In the genomic region with DNA sequence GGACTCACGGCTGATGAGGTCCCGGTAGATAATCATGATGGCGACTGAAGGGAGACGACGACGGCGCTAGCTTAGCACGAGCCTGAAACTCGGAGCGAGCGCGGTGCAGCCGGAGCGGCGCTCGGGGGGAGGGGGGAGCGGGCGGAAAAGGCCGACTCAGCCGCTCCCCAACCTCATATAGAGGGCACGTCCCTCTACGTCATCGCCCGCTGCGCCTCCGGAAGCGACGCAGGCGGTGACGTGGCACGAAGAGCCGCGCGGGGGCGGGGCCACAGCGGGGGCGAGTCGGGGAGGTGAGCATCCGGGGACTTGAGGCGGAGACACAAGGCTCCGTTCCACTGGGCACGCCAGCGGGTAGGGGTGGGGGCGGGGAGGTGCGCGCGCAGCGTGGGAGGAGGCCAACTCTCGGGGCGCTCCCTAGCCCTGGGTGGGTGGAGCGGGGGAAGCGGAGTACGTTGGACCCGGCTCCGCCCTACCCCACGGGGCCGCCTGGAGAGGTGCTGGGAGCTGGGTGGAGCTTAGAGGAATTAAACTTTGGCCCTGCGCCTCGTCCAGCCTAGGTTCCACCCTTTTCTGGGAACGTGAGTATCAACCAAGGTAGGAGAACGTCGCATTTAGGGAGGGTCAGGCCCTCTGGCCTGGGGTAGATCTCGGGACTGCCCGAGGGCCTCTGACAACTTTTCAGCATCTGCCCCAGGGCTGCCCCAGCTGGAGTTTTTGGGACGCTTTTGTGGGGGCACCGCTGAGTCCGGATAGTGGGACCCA, we compare ENCODE assay signal across 8 cellular contexts. TPM values are rescaled to one million over a fixed set of nuclear protein-coding genes. Genes with fewer than 3 reads are reported as not detected.
DNase-seq lines count a peak whose midpoint lies in the region; ATAC-seq, FAIRE-seq and TF ChIP-seq lines count a peak whose summit lies in the region.

A gene (minus strand): TSS at position 150 of the 765 bp plus-strand sequence. CDS start 114 bp downstream, at position 36.

- TF ChIP-seq CTCF in H1 (IDR thresholded peaks at IDR 0.05; ENCODE audit: control extremely low read depth in 1 of 3, insufficient read depth in 1 of 3, low read depth in 1 of 3, low read length in 3 of 3), result no peak

- TF ChIP-seq RAD21 in H1 (IDR thresholded peaks at IDR 0.05 in 1 of 2, conservative IDR thresholded peaks at IDR 0.05 in 1 of 2; ENCODE audit: low read depth in 2 of 2, low read length in 2 of 2), result no peak

- H3K27me3 ChIP-seq in H1 (replicated peaks in 1 of 4; ENCODE audit: control insufficient read depth in 3 of 4, extremely low read depth in 1 of 4, insufficient read depth in 3 of 4, low read length in 3 of 4), result no peaks in the 10 kb centered on the region
- H3K27me3 ChIP-seq in mesendoderm (ENCODE audit: insufficient read depth, low read length, poor library complexity), result no peaks in the 10 kb centered on the region

- H2BK15ac ChIP-seq in H1 (ENCODE audit: low read length), result no peak within 1 kb of the TSS
- no peak within 1 kb of the TSS for H2BK15ac ChIP-seq in mesendoderm (replicated peaks; ENCODE audit: low read depth)

- POLR2A ChIA-PET in H1 (lab: Charles Lee; ENCODE audit: partially characterized antibody), result interaction anchor here (0.6 to 16.2 kb wide), 46 partner anchors 10 to 904 kb away, joined by 3 to 319 read pairs (median 4); a partner anchor contains a TSS

- 2% methylated on average over 45 of the region's 67 CpGs; no CpG with 5 or more reads in 1 of the 2 experiments for WGBS in H1 (ENCODE audit: extremely low coverage in 1 of 2, insufficient coverage in 1 of 2, insufficient read length in 1 of 2, insufficient replicate concordance in 2 of 2, low coverage in 1 of 2, low lambda C conversion rate in 2 of 2, missing lambda C conversion rate in 1 of 2), 2 experiments
- no CpG with 5 or more reads among the region's 67 CpGs for WGBS in mesendoderm (ENCODE audit: extremely low coverage, insufficient coverage, low lambda C conversion rate)

- H3K4me1 ChIP-seq in H1 (replicated peaks in 1 of 4; ENCODE audit: control insufficient read depth in 3 of 4, insufficient read depth in 4 of 4, low read length in 3 of 4), result peaks cover 0 to 4% (median 2%) of the 10 kb centered on the region in 4 experiments; a peak in 4 of 7 replicates
- peaks cover 5% of the 10 kb centered on the region for H3K4me1 ChIP-seq in mesendoderm (ENCODE audit: control insufficient read depth, low read depth, low read length)

- H2AFZ ChIP-seq in H1 (ENCODE audit: low read length), result peak within 1 kb of the TSS; percentile 37

- peak within 1 kb of the TSS; percentile 91 for H4K91ac ChIP-seq in H1 (replicated peaks; ENCODE audit: insufficient read length, low read length)

- H3K79me1 ChIP-seq in H1 (ENCODE audit: low read depth, low read length), result 0 out of 2 replicates have a peak, but pooled peaks cover 5% of the 10 kb centered on the region
- peaks cover 11% of the 10 kb centered on the region for H3K79me1 ChIP-seq in mesendoderm (ENCODE audit: low read length)

- peaks cover 16 to 22% of the 10 kb centered on the region in 2 experiments for H4K20me1 ChIP-seq in H1 (replicated peaks in 1 of 2; ENCODE audit: control insufficient read depth in 1 of 2, insufficient read depth in 2 of 2, low read length in 2 of 2)

- peak within 1 kb of the TSS; percentile 92 for H3K4ac ChIP-seq in H1 (replicated peaks; ENCODE audit: insufficient read length, low read depth, low read length)
- H3K4ac ChIP-seq in mesendoderm (ENCODE audit: low read depth, low read length), result peak within 1 kb of the TSS; percentile 96

- H2BK5ac ChIP-seq in H1 (ENCODE audit: low read depth, low read length), result peak within 1 kb of the TSS; percentile 98
- H2BK5ac ChIP-seq in mesendoderm (ENCODE audit: low read length), result peak within 1 kb of the TSS; percentile 74

- peak; percentile 91 to 95 for TF ChIP-seq POLR2A in H1 (IDR thresholded peaks at IDR 0.05; ENCODE audit: control extremely low read depth in 1 of 2, low read depth in 2 of 2, low read length in 2 of 2)

- H3K18ac ChIP-seq in H1 (ENCODE audit: extremely low read depth, low read length) (peak within 1 kb of the TSS; percentile 96), mesendoderm (ENCODE audit: low read length) (peak within 1 kb of the TSS; percentile 97)

- H3K23me2 ChIP-seq in H1 (ENCODE audit: low read depth, low read length), result peaks cover 10% of the 10 kb centered on the region; the same call in 1 of the 2 replicates

- H3K27ac ChIP-seq in H1 (ENCODE audit: low read depth, low read length) (peak within 1 kb of the TSS; percentile 94), mesendoderm (ENCODE audit: low read depth, low read length) (peak within 1 kb of the TSS; percentile 87)

- H3K79me2 ChIP-seq in H1 (ENCODE audit: control insufficient read depth in 1 of 2, insufficient read depth in 2 of 2, low read length in 2 of 2) (peaks cover 12 to 46% of the 10 kb centered on the region in 2 experiments), mesendoderm (ENCODE audit: control insufficient read depth, insufficient read depth, low read length) (peaks cover 43% of the 10 kb centered on the region)

- H3K56ac ChIP-seq in H1 (replicated peaks; ENCODE audit: insufficient read length, low read depth, low read length) (peak within 1 kb of the TSS; percentile 86), mesendoderm (ENCODE audit: low read length) (peak within 1 kb of the TSS; percentile 99)

- H3K4me3 ChIP-seq in H1 (ENCODE audit: extremely low read depth in 1 of 4, insufficient read depth in 2 of 4, low read depth in 3 of 4, low read length in 4 of 4) (peak within 1 kb of the TSS; percentile 87 to 91 (median 88)), mesendoderm (ENCODE audit: low read length) (peak within 1 kb of the TSS; percentile 88)

- H4K8ac ChIP-seq in H1 (ENCODE audit: extremely low read depth, insufficient read depth, low read length), result peak within 1 kb of the TSS; percentile 98
- peak within 1 kb of the TSS; percentile 83 for H4K8ac ChIP-seq in mesendoderm (ENCODE audit: low read depth, low read length)

- no peak within 1 kb of the TSS for H2BK20ac ChIP-seq in H1 (ENCODE audit: low read length)

- H2BK120ac ChIP-seq in H1 (replicated peaks; ENCODE audit: low read depth, low read length) (no peak within 1 kb of the TSS), mesendoderm (ENCODE audit: low read depth, low read length) (peak within 1 kb of the TSS; percentile 46)

- H4K5ac ChIP-seq in H1 (ENCODE audit: insufficient read length, low read depth, low read length), result peak within 1 kb of the TSS; percentile 92
- no peak within 1 kb of the TSS for H4K5ac ChIP-seq in mesendoderm (ENCODE audit: low read length)

- H3K36me3 ChIP-seq in H1 (ENCODE audit: control insufficient read depth in 2 of 4, insufficient read depth in 4 of 4, low read length in 3 of 4) (peaks cover 35 to 44% (median 39%) of the 10 kb centered on the region in 4 experiments), mesendoderm (ENCODE audit: control insufficient read depth, insufficient read depth, low read length) (peaks cover 16% of the 10 kb centered on the region)

- no peak within 1 kb of the TSS for H3K23ac ChIP-seq in H1 (ENCODE audit: insufficient read length)
- no peak within 1 kb of the TSS for H3K23ac ChIP-seq in mesendoderm (ENCODE audit: low read length)

- H3K4me2 ChIP-seq in H1 (ENCODE audit: insufficient read depth in 1 of 2, low read depth in 2 of 2, low read length in 2 of 2), result peak within 1 kb of the TSS; percentile 79 to 92
- H3K4me2 ChIP-seq in mesendoderm (ENCODE audit: low read length), result peak within 1 kb of the TSS; percentile 84

- peak; percentile 74 for ATAC-seq in GM21360 (IDR thresholded peaks at IDR 0.05; ENCODE audit: unreplicated experiment)

- H2AK5ac ChIP-seq in H1 (ENCODE audit: low read depth, low read length) (no peak within 1 kb of the TSS), mesendoderm (ENCODE audit: low read length) (no peak within 1 kb of the TSS)

- H2BK12ac ChIP-seq in H1 (ENCODE audit: low read depth, low read length), result 0 out of 2 replicates have a peak within 1 kb of the TSS, but pooled peaks have one; percentile 27

- peak within 1 kb of the TSS; percentile 91 to 99 (median 97) for H3K9ac ChIP-seq in H1 (replicated peaks in 1 of 4; ENCODE audit: extremely low read depth in 1 of 4, low read depth in 3 of 4, low read length in 3 of 4)
- H3K9ac ChIP-seq in mesendoderm (ENCODE audit: low read length), result peak within 1 kb of the TSS; percentile 99

- peak in 1 of 2 experiments; percentile 16; a peak in 1 of 3 replicates for TF ChIP-seq EP300 in H1 (IDR thresholded peaks at IDR 0.05; ENCODE audit: borderline replicate concordance in 1 of 2, low read depth in 2 of 2, low read length in 2 of 2)

- CTCF ChIA-PET in H1 (lab: Charles Lee; ENCODE audit: partially characterized antibody), result interaction anchor here (0.9 to 2.6 kb wide), 7 partner anchors 11 to 294 kb away, joined by 3 to 13 read pairs (median 6); no protein-coding TSS in a partner anchor

- no peak for FAIRE-seq in H1 (lab: Jason Lieb, UNC)

- H3K14ac ChIP-seq in H1 (ENCODE audit: insufficient read length), result no peak within 1 kb of the TSS

- DNase-seq in COLO668 (lab: John Stamatoyannopoulos, UW; ENCODE audit: unreplicated experiment) (peak; percentile 100), HT1080 (ENCODE audit: low read depth) (peak; percentile 96), NOMO-1 treated with DMSO at 0.1 percent for 48 hours (lab: John Stamatoyannopoulos, UW; ENCODE audit: unreplicated experiment) (peak; percentile 100), H1 (ENCODE audit: low read depth in 1 of 2, low spot score in 2 of 2) (peak; percentile 98 to 99), mesendoderm (peak; percentile 99)
- DNase-seq in activated CD8-positive, alpha-beta memory T cell treated with anti-CD3 and anti-CD28 coated beads for 48 hours (ENCODE audit: low read depth in 2 of 3, low spot score in 2 of 3), result peak; percentile 98 to 100 (median 99)
- peak; percentile 100 for DNase-seq in stimulated activated CD8-positive, alpha-beta memory T cell treated with anti-CD3 and anti-CD28 coated beads, Interleukin-15, amount 100 ng/mL, for 1 hour (ENCODE audit: low read depth)

- H3K9me3 ChIP-seq in H1 (ENCODE audit: insufficient read depth in 2 of 2, low read depth in 1 of 2, low read length in 1 of 2), result no peaks in the 10 kb centered on the region

RNA-seq across cellular contexts. Expression of the gene that starts here (rescaled TPM):
- total RNA-seq in HT1080 (2014; rRNA removed; shearing (Covaris generic)), result 1,865 and 1,866 TPM in 2 replicates
- polyA plus RNA-seq in HT1080 (2015; cell fraction: cytosol; rRNA removed), result 3,449 and 4,660 TPM in 2 replicates
- 774 and 925 TPM in 2 replicates for polyA plus RNA-seq in HT1080 (2015; cell fraction: nucleus; rRNA removed)
- total RNA-seq in H1 (2021; fragmentation: NEBNext Ultra II Directional; extraction: Animal tissue kit (Norgen Biotek cat#: 25700)), result 2,279 and 2,327 TPM in 2 replicates
- 1,570 and 2,245 TPM in 2 replicates for polyA plus RNA-seq in H1 (2011; rRNA removed)
- 3,127 TPM for polyA plus RNA-seq in H1 (2011; cell fraction: cytosol; rRNA removed)
- polyA plus RNA-seq in H1 (2011; cell fraction: nucleus; rRNA removed), result 656 TPM
- 2,057 to 3,095 TPM (median 2,368 TPM) in 4 replicates for polyA plus RNA-seq in H1 (2012, experiment 1 of 2)
- 1,830 TPM for polyA plus RNA-seq in H1 (2012, experiment 2 of 2)
- 2,071 TPM for polyA plus RNA-seq in H1 (2013, experiment 1 of 2)
- 2,093 TPM for polyA plus RNA-seq in H1 (2013, experiment 2 of 2)
- polyA minus RNA-seq in H1 (2011; rRNA and poly(A)+ RNA removed), result 622 and 832 TPM in 2 replicates
- polyA minus RNA-seq in H1 (2011; cell fraction: cytosol; rRNA and poly(A)+ RNA removed), result 706 TPM
- polyA minus RNA-seq in H1 (2011; cell fraction: nucleus; rRNA and poly(A)+ RNA removed), result 799 TPM
- 2,379 TPM for polyA plus RNA-seq in mesendoderm (2013, experiment 1 of 2)
- polyA plus RNA-seq in mesendoderm (2013, experiment 2 of 2), result 2,407 TPM

Comparison
In these comparisons a context has a peak if more than half of its experiments do, and no peak if none do; other contexts are left out.
1. Peak in every context shown above with its lines: DNase-seq, ATAC-seq, H3K4me3 ChIP-seq and H3K27ac ChIP-seq.